In the genomic region with DNA sequence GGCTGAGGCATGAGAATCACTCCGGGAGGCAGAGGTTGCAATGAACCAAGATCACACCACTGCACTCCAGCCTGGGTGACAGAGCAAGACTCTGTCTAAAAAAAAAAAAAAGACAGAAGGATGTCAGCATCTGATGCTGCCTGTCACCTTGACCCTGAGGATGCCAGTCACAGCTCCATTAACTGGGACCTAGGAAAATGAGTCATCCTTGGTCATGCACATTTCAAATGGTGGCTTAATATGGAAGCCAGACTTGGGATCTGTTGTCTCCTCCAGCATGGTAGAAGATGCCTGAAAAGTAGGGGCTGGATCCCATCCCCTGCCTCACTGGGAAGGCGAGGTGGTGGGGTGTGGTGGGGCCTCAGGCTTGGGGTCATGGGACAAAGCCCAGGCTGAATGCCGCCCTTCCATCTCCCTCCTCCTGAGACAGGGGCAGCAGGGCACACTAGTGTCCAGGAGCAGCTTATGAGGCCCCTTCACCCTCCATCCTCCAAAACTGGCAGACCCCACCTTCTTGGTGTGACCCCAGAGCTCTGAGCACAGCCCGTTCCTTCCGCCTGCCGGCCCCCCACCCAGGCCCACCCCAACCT, we compare ENCODE assay signal across 16 cellular contexts. TPM values are rescaled to one million over a fixed set of nuclear protein-coding genes. Genes with fewer than 3 reads are reported as not detected.
DNase-seq lines count a peak whose midpoint lies in the region; ATAC-seq and TF ChIP-seq lines count a peak whose summit lies in the region.
"Had no signal": no experiment of that assay in that cellular context is flagged by ENCODE, and none has a peak within 500 bp of the region (broad histone marks: within the 10 kb centered on the region; RNA-seq: fewer than 3 reads in every experiment).

No MANE protein-coding gene starts in this region.

- 73 to 80% (median 78%) methylated on average over 6 of the region's 6 CpGs for WGBS in stomach, 5 donors

- H3K9me3 ChIP-seq in right atrium auricular region (no peaks in the 10 kb centered on the region), stomach (peaks cover 7 to 21% (median 14%) of the 10 kb centered on the region in 4 donors)

- H3K27ac ChIP-seq in right atrium auricular region = peak overlapping the region; percentile 42 to 65
- peak overlapping the region in 3 of 5 donors; percentile 49 to 62 (median 53) for H3K27ac ChIP-seq in stomach

- H3K4me3 ChIP-seq in right atrium auricular region = no peak overlapping the region
- no peak overlapping the region for H3K4me3 ChIP-seq in stomach
- H3K4me3 ChIP-seq: PC-9 had no signal

- DNase-seq in right atrium auricular region (ENCODE audit: low spot score) (no peak), left cardiac atrium (no peak), RPMI7951 (ENCODE audit: low read depth) (peak; percentile 16), kidney tubule cell (ENCODE audit: low spot score) (peak; percentile 58), stomach (no peak), A172 (ENCODE audit: low spot score) (no peak), chondrocyte (ENCODE audit: low spot score) (no peak)
- DNase-seq: AML-193, DMS153, IMR-90, NCI-H2029, NCI-H510A treated with DMSO at 0.1 percent for 48 hours, PC-9 had no signal

- no peak for TF ChIP-seq POLR2A in stomach (IDR thresholded peaks at IDR 0.05)

- H3K36me3 Mint-ChIP-seq in chondrocyte (ENCODE audit: low read depth) = peaks cover 2% of the 10 kb centered on the region

- no peaks in the 10 kb centered on the region for H3K27me3 Mint-ChIP-seq in chondrocyte (ENCODE audit: low read depth)

- peaks cover 0 to 48% of the 10 kb centered on the region in 2 donors for H3K4me1 ChIP-seq in right atrium auricular region
- peaks cover 4 to 28% (median 21%) of the 10 kb centered on the region in 4 donors for H3K4me1 ChIP-seq in stomach
- H3K4me1 ChIP-seq: Caco-2 had no signal

- H3K27me3 ChIP-seq in right atrium auricular region = no peaks in the 10 kb centered on the region
- H3K27me3 ChIP-seq in stomach = peaks cover 0 to 32% (median 22%) of the 10 kb centered on the region in 3 donors

- no peak overlapping the region for H3K27ac Mint-ChIP-seq in chondrocyte (ENCODE audit: unreplicated experiment)

- TF ChIP-seq CTCF in right atrium auricular region (IDR thresholded peaks at IDR 0.05) (no peak), stomach (IDR thresholded peaks at IDR 0.05) (no peak), chondrocyte (IDR thresholded peaks at IDR 0.05) (no peak)

- H3K36me3 ChIP-seq in right atrium auricular region (no peaks in the 10 kb centered on the region), stomach (no peaks in the 10 kb centered on the region)

- H3K4me3 Mint-ChIP-seq in chondrocyte (ENCODE audit: unreplicated experiment) = no peak overlapping the region
- H3K4me3 Mint-ChIP-seq: CD14-positive monocyte had no signal

- peaks cover 15% of the 10 kb centered on the region for H3K9me3 Mint-ChIP-seq in chondrocyte (ENCODE audit: low read depth)

- peaks cover 10% of the 10 kb centered on the region for H3K4me1 Mint-ChIP-seq in chondrocyte (ENCODE audit: low read depth)

- no peak for ATAC-seq in left cardiac atrium
- no peak for ATAC-seq in GM21619 (IDR thresholded peaks at IDR 0.05; ENCODE audit: unreplicated experiment)

- intact Hi-C loops in left cardiac atrium (cut with DNase I) = no loop called here
- intact Hi-C loops in stomach (cut with DNase I; ENCODE audit: low total_unique reads) = no loop called here

- TF ChIP-seq EP300 in stomach (IDR thresholded peaks at IDR 0.05) = no peak

RNA-seq across cellular contexts. Expression of gene NOS3, which starts 1.3 kb away (rescaled TPM):
- total RNA-seq in right atrium auricular region = 10 to 100 TPM; 14.5 to 78.6 TPM
- 10 to 100 TPM; 13.1 to 63.9 TPM for total RNA-seq in left cardiac atrium
- total RNA-seq in RPMI7951 (2014; rRNA removed; shearing (Covaris generic)) = 0.12 and 0.39 TPM in 2 replicates
- 10 to 100 TPM in 3 of 5 donors, 1 to 10 TPM in 2; 6.2 to 45.1 (median 27.7) TPM for total RNA-seq in stomach
- 1 to 10 TPM; 2.5 to 5.3 (median 4.4) TPM for polyA plus RNA-seq in stomach
- total RNA-seq in A172 (2014; rRNA removed; shearing (Covaris generic)) = 0.74 and 2.5 TPM in 2 replicates
- total RNA-seq in chondrocyte = not detected in 3 replicates

RNA-seq across cellular contexts. Expression of gene KCNH2, which starts 14.0 kb away (rescaled TPM):
- total RNA-seq in right atrium auricular region (100 to 1,000 TPM; 119 to 128 TPM), left cardiac atrium (10 to 100 TPM; 59.1 to 82.1 TPM), stomach (10 to 100 TPM in 2 of 5 donors, 1 to 10 TPM in 3; 4.5 to 77.7 (median 8.8) TPM), chondrocyte (0.19 to 0.33 TPM (median 0.30 TPM) in 3 replicates)
- not detected in 2 replicates for total RNA-seq in RPMI7951 (2014; rRNA removed; shearing (Covaris generic))
- polyA plus RNA-seq in stomach = 10 to 100 TPM in 1 of 3 donors, 1 to 10 TPM in 2; 4.0 to 13.4 (median 4.2) TPM
- total RNA-seq in A172 (2014; rRNA removed; shearing (Covaris generic)) = 1.7 and 3.5 TPM in 2 replicates
- polyA plus RNA-seq: CD14-positive monocyte had no signal

RNA-seq across cellular contexts. Expression of gene ATG9B, which starts 32.1 kb away (rescaled TPM):
- not detected for total RNA-seq in right atrium auricular region
- total RNA-seq in left cardiac atrium = under 1 TPM; 0.13 to 0.32 TPM
- 0.24 TPM in 1 of 2 replicates, not detected in the other for total RNA-seq in RPMI7951 (2014; rRNA removed; shearing (Covaris generic))
- total RNA-seq in stomach = 10 to 100 TPM in 1 of 5 donors, under 1 TPM in 1, not detected in 3; 0.55 to 33.0 TPM
- 10 to 100 TPM in 1 of 3 donors, under 1 TPM in 1, not detected in 1; 0.31 to 17.1 TPM for polyA plus RNA-seq in stomach
- not detected in 2 replicates for total RNA-seq in A172 (2014; rRNA removed; shearing (Covaris generic))
- 1.5 to 1.6 TPM in 2 of 3 replicates, not detected in the other for total RNA-seq in chondrocyte

RNA-seq across cellular contexts. Expression of gene ABCB8, which starts 36.1 kb away (rescaled TPM):
- total RNA-seq in right atrium auricular region = 10 to 100 TPM; 11.9 to 20.6 TPM
- total RNA-seq in left cardiac atrium = 10 to 100 TPM; 20.1 to 21.6 TPM
- total RNA-seq in RPMI7951 (2014; rRNA removed; shearing (Covaris generic)) = 26.9 and 27.8 TPM in 2 replicates
- 10 to 100 TPM; 14.1 to 57.2 (median 33.9) TPM for total RNA-seq in stomach
- 10 to 100 TPM in 1 of 3 donors, 1 to 10 TPM in 2; 9.5 to 19.1 (median 10.0) TPM for polyA plus RNA-seq in stomach
- 35.6 and 40.2 TPM in 2 replicates for total RNA-seq in A172 (2014; rRNA removed; shearing (Covaris generic))
- total RNA-seq in chondrocyte = 30.2 to 45.7 TPM (median 32.1 TPM) in 3 replicates

RNA-seq across cellular contexts. Expression of gene ASIC3, which starts 56.2 kb away (rescaled TPM):
- 1 to 10 TPM; 1.1 to 1.2 TPM for total RNA-seq in right atrium auricular region
- 1 to 10 TPM; 4.0 to 4.2 TPM for total RNA-seq in left cardiac atrium
- 0.10 and 1.3 TPM in 2 replicates for total RNA-seq in RPMI7951 (2014; rRNA removed; shearing (Covaris generic))
- total RNA-seq in stomach = 10 to 100 TPM in 2 of 5 donors, under 1 TPM in 3; 0.29 to 25.9 (median 0.43) TPM
- polyA plus RNA-seq in stomach = 1 to 10 TPM; 2.7 to 4.7 (median 3.7) TPM
- total RNA-seq in A172 (2014; rRNA removed; shearing (Covaris generic)) = 0.31 and 0.53 TPM in 2 replicates
- 2.2 to 4.9 TPM (median 2.4 TPM) in 3 replicates for total RNA-seq in chondrocyte
- total RNA-seq: IMR-90 had no signal
- polyA plus RNA-seq: CD14-positive monocyte had no signal

Comparison
In these comparisons a context has a peak if more than half of its experiments do, and no peak if none do; other contexts are left out.
1. DNase-seq: peak in RPMI7951 (single experiment) and kidney tubule cell (single experiment); none in right atrium auricular region (single experiment), left cardiac atrium (single experiment), stomach (single experiment), A172 (single experiment) and chondrocyte (single experiment).